In the genomic region with DNA sequence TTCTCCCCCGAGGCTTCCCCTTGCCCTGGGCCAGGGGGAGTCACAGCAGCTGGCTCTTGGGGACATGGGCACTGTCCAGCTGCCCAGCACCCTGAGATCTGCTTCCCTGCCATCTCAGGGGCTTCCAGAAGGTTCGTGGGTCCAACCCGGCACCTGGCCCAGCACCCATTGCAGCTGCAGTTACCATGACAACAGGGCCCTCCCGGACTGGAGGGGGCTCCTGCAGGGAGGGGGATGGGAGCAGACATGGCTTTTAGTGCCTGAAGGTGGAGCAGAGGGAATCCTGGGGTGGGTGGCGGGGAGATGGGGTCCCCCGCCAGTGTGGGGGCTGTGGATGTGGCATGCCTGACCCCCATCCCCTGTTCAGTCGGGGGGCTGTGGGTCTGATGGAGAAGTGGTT, we compare ENCODE assay signal across 20 cellular contexts.
"Had no signal": no experiment of that assay in that cellular context is flagged by ENCODE, and none has a peak within 500 bp of the region (broad histone marks: within the 10 kb centered on the region; RNA-seq: fewer than 3 reads in every experiment).

No MANE protein-coding gene starts in this region.

- H3K27ac Mint-ChIP-seq: activated B cell treated with CpG ODN at 0.5 μM for 24 hours; activated CD4-positive, alpha-beta memory T cell treated with anti-CD3 and anti-CD28 coated beads, Interleukin-2, amount 10 ng/mL, durations not matched to agents 7 days and 5 days; activated CD8-positive, alpha-beta memory T cell treated with anti-CD3 and anti-CD28 coated beads, Interleukin-2, amount 10 ng/mL, durations not matched to agents 7 days and 5 days; activated naive CD8-positive, alpha-beta T cell treated with anti-CD3 and anti-CD28 coated beads, Interleukin-2, amount 10 ng/mL, durations not matched to agents 7 days and 5 days; memory B cell; naive B cell; neural progenitor cell had no signal

- H3K4me3 Mint-ChIP-seq: activated B cell treated with CpG ODN at 0.5 μM for 24 hours; activated CD4-positive, alpha-beta memory T cell treated with anti-CD3 and anti-CD28 coated beads, Interleukin-2, amount 10 ng/mL, durations not matched to agents 7 days and 5 days; activated CD8-positive, alpha-beta memory T cell treated with anti-CD3 and anti-CD28 coated beads, Interleukin-2, amount 10 ng/mL, durations not matched to agents 7 days and 5 days; activated naive CD8-positive, alpha-beta T cell treated with anti-CD3 and anti-CD28 coated beads, Interleukin-2, amount 10 ng/mL, durations not matched to agents 7 days and 5 days; memory B cell; neural progenitor cell; stimulated activated naive CD8-positive, alpha-beta T cell treated with anti-CD3 and anti-CD28 coated beads, Interleukin-15, amount 100 ng/mL, for 72 hours had no signal

- H3K4me1 Mint-ChIP-seq: activated B cell treated with CpG ODN at 0.5 μM for 24 hours, neural progenitor cell had no signal

- DNase-seq: activated B cell treated with CpG ODN at 0.5 μM for 24 hours; activated CD4-positive, alpha-beta memory T cell treated with anti-CD3 and anti-CD28 coated beads, Interleukin-2, amount 10 ng/mL, durations not matched to agents 7 days and 5 days; activated CD4-positive, alpha-beta T cell treated with anti-CD3 and anti-CD28 coated beads for 48 hours; activated CD8-positive, alpha-beta memory T cell treated with anti-CD3 and anti-CD28 coated beads, Interleukin-2, amount 10 ng/mL, durations not matched to agents 7 days and 5 days; activated naive CD4-positive, alpha-beta T cell; activated naive CD8-positive, alpha-beta T cell treated with anti-CD3 and anti-CD28 coated beads, Interleukin-2, amount 10 ng/mL, durations not matched to agents 7 days and 5 days; central memory CD4-positive, alpha-beta T cell; colonic mucosa; naive B cell; stimulated activated CD4-positive, alpha-beta T cell treated with anti-CD3 and anti-CD28 coated beads, Interleukin-15, amount 100 ng/mL, for 24 hours; stimulated activated CD4-positive, alpha-beta T cell treated with anti-CD3 and anti-CD28 coated beads, Interleukin-2, amount 100 ng/mL, for 48 hours; stimulated activated naive CD8-positive, alpha-beta T cell treated with anti-CD3 and anti-CD28 coated beads, Interleukin-15, amount 100 ng/mL, for 72 hours; trophoblast cell had no signal

- ATAC-seq: activated CD8-positive, alpha-beta memory T cell treated with anti-CD3 and anti-CD28 coated beads, Interleukin-2, amount 10 ng/mL, durations not matched to agents 7 days and 5 days; body of pancreas; stimulated activated naive CD8-positive, alpha-beta T cell treated with anti-CD3 and anti-CD28 coated beads, Interleukin-15, amount 100 ng/mL, for 72 hours had no signal

- H3K9me3 Mint-ChIP-seq: activated B cell treated with CpG ODN at 0.5 μM for 24 hours; activated CD4-positive, alpha-beta memory T cell treated with anti-CD3 and anti-CD28 coated beads, Interleukin-2, amount 10 ng/mL, durations not matched to agents 7 days and 5 days; activated naive CD8-positive, alpha-beta T cell treated with anti-CD3 and anti-CD28 coated beads, Interleukin-2, amount 10 ng/mL, durations not matched to agents 7 days and 5 days; neural progenitor cell; stimulated activated naive CD8-positive, alpha-beta T cell treated with anti-CD3 and anti-CD28 coated beads, Interleukin-15, amount 100 ng/mL, for 72 hours had no signal

- H3K27me3 Mint-ChIP-seq: activated B cell treated with CpG ODN at 0.5 μM for 24 hours; activated CD4-positive, alpha-beta memory T cell treated with anti-CD3 and anti-CD28 coated beads, Interleukin-2, amount 10 ng/mL, durations not matched to agents 7 days and 5 days; activated CD8-positive, alpha-beta memory T cell treated with anti-CD3 and anti-CD28 coated beads, Interleukin-2, amount 10 ng/mL, durations not matched to agents 7 days and 5 days; activated naive CD8-positive, alpha-beta T cell treated with anti-CD3 and anti-CD28 coated beads, Interleukin-2, amount 10 ng/mL, durations not matched to agents 7 days and 5 days; memory B cell; naive B cell; stimulated activated naive CD8-positive, alpha-beta T cell treated with anti-CD3 and anti-CD28 coated beads, Interleukin-15, amount 100 ng/mL, for 72 hours had no signal

- H3K27ac ChIP-seq: body of pancreas, colonic mucosa, prostate gland, right atrium auricular region, skin epidermis, suprapubic skin had no signal
